1 cellular context compared by ENCODE assay signal in genomic region chr20:43459022-43459942, GRCh38.
TF ChIP-seq lines count a peak whose summit lies in the region.

No MANE protein-coding gene starts in this region.

TF ChIP-seq in SK-N-SH treated with all-trans-retinoic acid at 6 μM for 48 hours, 23 proteins besides CTCF, POLR2A, EP300 and RAD21 (continued from another document):
- TF ChIP-seq ZNF565 (CRISPR knock-in tag; conservative IDR thresholded peaks at IDR 0.05; ENCODE audit: low read depth) (no peak), ZFP30 (CRISPR knock-in tag; IDR thresholded peaks at IDR 0.05) (no peak), TCF4 (CRISPR knock-in tag; IDR thresholded peaks at IDR 0.05; ENCODE audit: borderline replicate concordance) (no peak), ZFP3 (CRISPR knock-in tag; IDR thresholded peaks at IDR 0.05) (no peak), GLIS3 (CRISPR knock-in tag; IDR thresholded peaks at IDR 0.05) (no peak)
